ENCODE assay signal across 16 cellular contexts in genomic region chr10:51862149-51862548, GRCh38.
"Had no signal": no experiment of that assay in that cellular context is flagged by ENCODE, and none has a peak within 500 bp of the region (broad histone marks: within the 10 kb centered on the region; RNA-seq: fewer than 3 reads in every experiment).

No MANE protein-coding gene starts in this region.

- DNase-seq: activated CD4-positive, alpha-beta T cell treated with anti-CD3 and anti-CD28 coated beads for 36 hours; activated CD8-positive, alpha-beta memory T cell treated with anti-CD3 and anti-CD28 coated beads, Interleukin-2, amount 50 U/mL, for 48 hours; activated CD8-positive, alpha-beta T cell treated with anti-CD3 and anti-CD28 coated beads, Interleukin-2, amount 10 ng/mL, durations not matched to agents 7 days and 5 days; activated naive CD4-positive, alpha-beta T cell; foreskin keratinocyte; heart left ventricle; naive B cell; SK-N-SH; stimulated activated CD4-positive, alpha-beta T cell treated with anti-CD3 and anti-CD28 coated beads, Interleukin-4, amount 100 ng/mL, for 1 hour; stomach; T-helper 1 cell; thyroid gland; WERI-Rb-1 had no signal

- H3K9ac ChIP-seq: SK-N-SH had no signal

- H3K36me3 Mint-ChIP-seq: naive B cell had no signal

- H3K27ac ChIP-seq: cardiac muscle cell, foreskin keratinocyte, heart left ventricle, stomach, thyroid gland, WERI-Rb-1 had no signal

- H3K9me3 ChIP-seq: heart left ventricle, SK-N-SH, stomach, thyroid gland had no signal

- H3K36me3 ChIP-seq: cardiac muscle cell, heart left ventricle, stomach, thyroid gland, WERI-Rb-1 had no signal

- H3K27ac Mint-ChIP-seq: activated CD4-positive, alpha-beta T cell treated with anti-CD3 and anti-CD28 coated beads for 36 hours; activated CD8-positive, alpha-beta T cell treated with anti-CD3 and anti-CD28 coated beads, Interleukin-2, amount 10 ng/mL, durations not matched to agents 7 days and 5 days; activated T-helper 1 cell treated with anti-CD3 and anti-CD28 coated beads, Interleukin-12 subunit alpha, Interleukin-12 subunit beta, Interleukin-2, Interleukin-4 antibody, amounts not matched to agents 30 ng/mL and 10 ng/mL and 1 ng/mL, durations not matched to agents 14 hours and 24 hours and 36 hours; naive B cell; progenitor cell of endocrine pancreas had no signal

- ATAC-seq: activated CD4-positive, alpha-beta T cell treated with anti-CD3 and anti-CD28 coated beads for 36 hours; activated CD8-positive, alpha-beta T cell treated with anti-CD3 and anti-CD28 coated beads, Interleukin-2, amount 10 ng/mL, durations not matched to agents 7 days and 5 days; foreskin keratinocyte; heart left ventricle had no signal

- H3K4me3 Mint-ChIP-seq: activated CD4-positive, alpha-beta T cell treated with anti-CD3 and anti-CD28 coated beads for 36 hours; activated CD8-positive, alpha-beta T cell treated with anti-CD3 and anti-CD28 coated beads, Interleukin-2, amount 10 ng/mL, durations not matched to agents 7 days and 5 days; activated T-helper 1 cell treated with anti-CD3 and anti-CD28 coated beads, Interleukin-12 subunit alpha, Interleukin-12 subunit beta, Interleukin-2, Interleukin-4 antibody, amounts not matched to agents 30 ng/mL and 10 ng/mL and 1 ng/mL, durations not matched to agents 14 hours and 24 hours and 36 hours; naive B cell had no signal

- H3K4me2 ChIP-seq: SK-N-SH had no signal

- H3K9me3 Mint-ChIP-seq: activated T-helper 1 cell treated with anti-CD3 and anti-CD28 coated beads, Interleukin-12 subunit alpha, Interleukin-12 subunit beta, Interleukin-2, Interleukin-4 antibody, amounts not matched to agents 30 ng/mL and 10 ng/mL and 1 ng/mL, durations not matched to agents 14 hours and 24 hours and 36 hours; naive B cell had no signal

- H3K4me1 ChIP-seq: foreskin keratinocyte had no signal

- H3K27me3 ChIP-seq: cardiac muscle cell, foreskin keratinocyte, heart left ventricle, stomach, thyroid gland had no signal

- H3K4me1 Mint-ChIP-seq: activated CD4-positive, alpha-beta T cell treated with anti-CD3 and anti-CD28 coated beads for 36 hours; naive B cell had no signal

- H3K27me3 Mint-ChIP-seq: activated CD4-positive, alpha-beta T cell treated with anti-CD3 and anti-CD28 coated beads for 36 hours; naive B cell had no signal

- H3K4me3 ChIP-seq: cardiac muscle cell, heart left ventricle, stomach, thyroid gland had no signal
